In the genomic region with DNA sequence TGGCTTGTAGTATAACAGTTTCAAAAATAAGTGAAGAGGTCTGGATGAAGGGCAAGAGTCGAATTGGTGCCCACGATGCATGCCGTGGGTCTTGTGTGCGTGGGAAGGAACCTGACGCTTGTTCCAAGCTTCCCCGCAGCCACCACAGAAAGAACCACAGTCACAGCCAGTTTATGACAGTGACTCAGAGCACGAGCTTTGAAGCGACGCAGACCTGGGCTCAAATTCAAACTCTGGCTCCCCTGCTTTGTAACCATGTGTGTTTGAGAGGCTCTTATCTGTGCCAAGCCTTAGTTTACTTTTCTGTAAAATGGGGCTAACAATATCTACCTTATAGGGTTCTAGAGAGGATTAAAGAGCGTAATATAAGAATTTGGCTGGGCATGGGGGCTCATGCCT, we compare ENCODE assay signal across 10 cellular contexts.
DNase-seq lines count a peak whose midpoint lies in the region; FAIRE-seq and TF ChIP-seq lines count a peak whose summit lies in the region.
"Had no signal": no experiment of that assay in that cellular context is flagged by ENCODE, and none has a peak within 500 bp of the region (broad histone marks: within the 10 kb centered on the region; RNA-seq: fewer than 3 reads in every experiment).

No MANE protein-coding gene starts in this region.

- H3K4me1 ChIP-seq in sigmoid colon: peaks cover 0 to 31% (median 21%) of the 10 kb centered on the region in 4 donors

- no peaks in the 10 kb centered on the region for H3K9me3 ChIP-seq in sigmoid colon

- H3K27me3 ChIP-seq in sigmoid colon: no peaks in the 10 kb centered on the region

- no peak overlapping the region for H3K27ac ChIP-seq in sigmoid colon

- intact Hi-C loops in sigmoid colon (cut with DNase I): no loop called here

- FAIRE-seq in H54 (lab: Jason Lieb, UNC): no peak
- FAIRE-seq: bronchial epithelial cell had no signal

- no peak for TF ChIP-seq EP300 in sigmoid colon (IDR thresholded peaks at IDR 0.05)

- H3K36me3 ChIP-seq in sigmoid colon: peaks cover 0 to 4% (median 0%) of the 10 kb centered on the region in 4 donors

- DNase-seq in Ammon's horn (ENCODE audit: low spot score) (peak; percentile 58), astrocyte of the hippocampus (ENCODE audit: low read depth, low spot score) (peak; percentile 62), NCI-H526 treated with DMSO at 0.1 percent for 48 hours (lab: John Stamatoyannopoulos, UW) (no peak), UCSD-AML1 (lab: John Stamatoyannopoulos, UW; ENCODE audit: unreplicated experiment) (no peak), H54 (ENCODE audit: insufficient read length, low spot score) (no peak), sigmoid colon (no peak)
- peak; percentile 25 for DNase-seq in activated CD4-positive, CD25-positive, alpha-beta regulatory T cell treated with anti-CD3 and anti-CD28 coated beads, Interleukin-2, amount 50 U/mL, for 16 hours (ENCODE audit: low read depth, low spot score)
- peak; percentile 67 to 71 for DNase-seq in stimulated activated CD4-positive, alpha-beta T cell treated with anti-CD3 and anti-CD28 coated beads, Interleukin-15, amount 100 ng/mL, for 48 hours (ENCODE audit: low read depth in 2 of 2)
- DNase-seq: NCI-H446 had no signal

- no peak for TF ChIP-seq CTCF in sigmoid colon (IDR thresholded peaks at IDR 0.05)

- 40 to 69% methylated on average over 10 of the region's 10 CpGs for WGBS in sigmoid colon, 2 donors

- TF ChIP-seq POLR2A in H54 (IDR thresholded peaks at IDR 0.05; ENCODE audit: low read depth, low read length): no peak
- TF ChIP-seq POLR2A in sigmoid colon (IDR thresholded peaks at IDR 0.05): no peak

- H3K4me3 ChIP-seq in sigmoid colon: no peak overlapping the region

Comparison
In these comparisons a context has a peak if more than half of its experiments do, and no peak if none do; other contexts are left out.
1. DNase-seq: peak in Ammon's horn (single experiment), activated CD4-positive, CD25-positive, alpha-beta regulatory T cell treated with anti-CD3 and anti-CD28 coated beads, Interleukin-2, amount 50 U/mL, for 16 hours (single experiment), astrocyte of the hippocampus (single experiment) and stimulated activated CD4-positive, alpha-beta T cell treated with anti-CD3 and anti-CD28 coated beads, Interleukin-15, amount 100 ng/mL, for 48 hours (2 of 2); none in NCI-H526 treated with DMSO at 0.1 percent for 48 hours (single experiment), UCSD-AML1 (single experiment), H54 (single experiment) and sigmoid colon (single experiment).